Comparison of ENCODE assay signal across 1 cellular context in the genomic region with DNA sequence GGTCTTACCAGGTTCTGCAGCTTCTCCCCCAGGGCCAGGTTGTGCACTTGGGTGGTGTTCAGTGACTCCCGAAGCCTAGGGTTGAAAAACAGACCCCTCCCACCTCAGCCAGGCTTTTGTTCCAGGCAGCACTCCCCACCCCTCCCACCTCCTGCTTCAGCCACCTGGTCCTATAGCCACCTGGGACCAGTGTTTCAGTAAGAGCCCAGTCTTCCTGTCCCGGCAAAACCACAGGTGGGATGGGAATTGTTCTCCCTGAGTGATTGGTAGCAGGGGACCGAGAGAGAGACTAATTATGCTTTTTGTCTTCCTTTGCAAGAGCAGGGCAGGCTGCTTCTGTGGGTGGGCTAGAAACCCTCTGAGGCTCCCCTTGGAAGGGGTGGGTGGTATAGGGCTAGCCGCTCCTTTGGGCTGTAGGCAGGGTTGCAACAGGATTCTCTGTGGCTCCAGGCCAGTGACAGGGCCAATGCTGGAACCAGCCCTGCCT.
TF ChIP-seq lines count a peak whose summit lies in the region.

No MANE protein-coding gene starts in this region.

TF ChIP-seq in HepG2, 621 proteins besides CTCF, POLR2A, EP300 and RAD21:
- TF ChIP-seq, protein P1, sequence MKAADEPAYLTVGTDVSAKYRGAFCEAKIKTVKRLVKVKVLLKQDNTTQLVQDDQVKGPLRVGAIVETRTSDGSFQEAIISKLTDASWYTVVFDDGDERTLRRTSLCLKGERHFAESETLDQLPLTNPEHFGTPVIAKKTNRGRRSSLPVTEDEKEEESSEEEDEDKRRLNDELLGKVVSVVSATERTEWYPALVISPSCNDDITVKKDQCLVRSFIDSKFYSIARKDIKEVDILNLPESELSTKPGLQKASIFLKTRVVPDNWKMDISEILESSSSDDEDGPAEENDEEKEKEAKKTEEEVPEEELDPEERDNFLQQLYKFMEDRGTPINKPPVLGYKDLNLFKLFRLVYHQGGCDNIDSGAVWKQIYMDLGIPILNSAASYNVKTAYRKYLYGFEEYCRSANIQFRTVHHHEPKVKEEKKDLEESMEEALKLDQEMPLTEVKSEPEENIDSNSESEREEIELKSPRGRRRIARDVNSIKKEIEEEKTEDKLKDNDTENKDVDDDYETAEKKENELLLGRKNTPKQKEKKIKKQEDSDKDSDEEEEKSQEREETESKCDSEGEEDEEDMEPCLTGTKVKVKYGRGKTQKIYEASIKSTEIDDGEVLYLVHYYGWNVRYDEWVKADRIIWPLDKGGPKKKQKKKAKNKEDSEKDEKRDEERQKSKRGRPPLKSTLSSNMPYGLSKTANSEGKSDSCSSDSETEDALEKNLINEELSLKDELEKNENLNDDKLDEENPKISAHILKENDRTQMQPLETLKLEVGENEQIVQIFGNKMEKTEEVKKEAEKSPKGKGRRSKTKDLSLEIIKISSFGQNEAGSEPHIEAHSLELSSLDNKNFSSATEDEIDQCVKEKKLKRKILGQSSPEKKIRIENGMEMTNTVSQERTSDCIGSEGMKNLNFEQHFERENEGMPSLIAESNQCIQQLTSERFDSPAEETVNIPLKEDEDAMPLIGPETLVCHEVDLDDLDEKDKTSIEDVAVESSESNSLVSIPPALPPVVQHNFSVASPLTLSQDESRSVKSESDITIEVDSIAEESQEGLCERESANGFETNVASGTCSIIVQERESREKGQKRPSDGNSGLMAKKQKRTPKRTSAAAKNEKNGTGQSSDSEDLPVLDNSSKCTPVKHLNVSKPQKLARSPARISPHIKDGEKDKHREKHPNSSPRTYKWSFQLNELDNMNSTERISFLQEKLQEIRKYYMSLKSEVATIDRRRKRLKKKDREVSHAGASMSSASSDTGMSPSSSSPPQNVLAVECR (CRISPR knock-in tag; IDR thresholded peaks at IDR 0.05; ENCODE audit: borderline replicate concordance): 0 out of 2 replicates have a peak, but pooled peaks have one; percentile 15
- TF ChIP-seq HDAC1 (CRISPR knock-in tag; IDR thresholded peaks at IDR 0.05) (peak; percentile 12; the same call in 1 of the 2 replicates), MXD3 (CRISPR knock-in tag; IDR thresholded peaks at IDR 0.05) (no peak), MTA3 (CRISPR knock-in tag; IDR thresholded peaks at IDR 0.05) (no peak), SOX6 (IDR thresholded peaks at IDR 0.05) (no peak), SOX6 (CRISPR knock-in tag; IDR thresholded peaks at IDR 0.05) (0 out of 2 replicates have a peak, but pooled peaks have one; percentile 19), ZNF776 (CRISPR knock-in tag; IDR thresholded peaks at IDR 0.05) (0 out of 2 replicates have a peak, but pooled peaks have one; percentile 34), ZNF670 (CRISPR knock-in tag; IDR thresholded peaks at IDR 0.05; ENCODE audit: borderline replicate concordance) (no peak), SMARCE1 (IDR thresholded peaks at IDR 0.05; ENCODE audit: borderline replicate concordance) (no peak), ZBTB7B (CRISPR knock-in tag; IDR thresholded peaks at IDR 0.05) (no peak), ZFX (CRISPR knock-in tag; IDR thresholded peaks at IDR 0.05; ENCODE audit: low read depth) (no peak), JUNB (CRISPR knock-in tag; IDR thresholded peaks at IDR 0.05; ENCODE audit: borderline replicate concordance) (no peak), ZNF329 (CRISPR knock-in tag; IDR thresholded peaks at IDR 0.05; ENCODE audit: low read depth) (0 out of 2 replicates have a peak, but pooled peaks have one; percentile 29), PITX1 (CRISPR knock-in tag; IDR thresholded peaks at IDR 0.05) (peak; percentile 41; the same call in 1 of the 2 replicates)
- TF ChIP-seq, protein P2, sequence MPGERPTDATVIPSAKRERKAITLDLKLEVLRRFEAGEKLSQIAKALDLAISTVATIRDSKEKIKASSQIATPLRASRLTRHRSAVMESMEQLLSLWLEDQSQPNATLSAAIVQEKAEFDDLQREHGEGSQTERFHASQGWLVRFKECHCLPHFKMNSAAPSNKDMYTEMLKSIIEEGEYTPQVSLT (CRISPR knock-in tag; IDR thresholded peaks at IDR 0.05; ENCODE audit: borderline replicate concordance, low read depth): no peak
- TF ChIP-seq, protein P3, sequence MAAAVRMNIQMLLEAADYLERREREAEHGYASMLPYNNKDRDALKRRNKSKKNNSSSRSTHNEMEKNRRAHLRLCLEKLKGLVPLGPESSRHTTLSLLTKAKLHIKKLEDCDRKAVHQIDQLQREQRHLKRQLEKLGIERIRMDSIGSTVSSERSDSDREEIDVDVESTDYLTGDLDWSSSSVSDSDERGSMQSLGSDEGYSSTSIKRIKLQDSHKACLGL (CRISPR knock-in tag; IDR thresholded peaks at IDR 0.05): 0 out of 2 replicates have a peak, but pooled peaks have one; percentile 31
- TF ChIP-seq, protein P4, sequence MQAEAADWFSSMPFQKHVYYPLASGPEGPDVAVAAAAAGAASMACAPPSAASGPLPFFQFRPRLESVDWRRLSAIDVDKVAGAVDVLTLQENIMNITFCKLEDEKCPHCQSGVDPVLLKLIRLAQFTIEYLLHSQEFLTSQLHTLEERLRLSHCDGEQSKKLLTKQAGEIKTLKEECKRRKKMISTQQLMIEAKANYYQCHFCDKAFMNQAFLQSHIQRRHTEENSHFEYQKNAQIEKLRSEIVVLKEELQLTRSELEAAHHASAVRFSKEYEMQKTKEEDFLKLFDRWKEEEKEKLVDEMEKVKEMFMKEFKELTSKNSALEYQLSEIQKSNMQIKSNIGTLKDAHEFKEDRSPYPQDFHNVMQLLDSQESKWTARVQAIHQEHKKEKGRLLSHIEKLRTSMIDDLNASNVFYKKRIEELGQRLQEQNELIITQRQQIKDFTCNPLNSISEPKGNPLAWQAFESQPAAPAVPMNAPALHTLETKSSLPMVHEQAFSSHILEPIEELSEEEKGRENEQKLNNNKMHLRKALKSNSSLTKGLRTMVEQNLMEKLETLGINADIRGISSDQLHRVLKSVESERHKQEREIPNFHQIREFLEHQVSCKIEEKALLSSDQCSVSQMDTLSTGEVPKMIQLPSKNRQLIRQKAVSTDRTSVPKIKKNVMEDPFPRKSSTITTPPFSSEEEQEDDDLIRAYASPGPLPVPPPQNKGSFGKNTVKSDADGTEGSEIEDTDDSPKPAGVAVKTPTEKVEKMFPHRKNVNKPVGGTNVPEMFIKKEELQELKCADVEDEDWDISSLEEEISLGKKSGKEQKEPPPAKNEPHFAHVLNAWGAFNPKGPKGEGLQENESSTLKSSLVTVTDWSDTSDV (CRISPR knock-in tag; IDR thresholded peaks at IDR 0.05): 0 out of 2 replicates have a peak, but pooled peaks have one; percentile 12
